In the genomic region with DNA sequence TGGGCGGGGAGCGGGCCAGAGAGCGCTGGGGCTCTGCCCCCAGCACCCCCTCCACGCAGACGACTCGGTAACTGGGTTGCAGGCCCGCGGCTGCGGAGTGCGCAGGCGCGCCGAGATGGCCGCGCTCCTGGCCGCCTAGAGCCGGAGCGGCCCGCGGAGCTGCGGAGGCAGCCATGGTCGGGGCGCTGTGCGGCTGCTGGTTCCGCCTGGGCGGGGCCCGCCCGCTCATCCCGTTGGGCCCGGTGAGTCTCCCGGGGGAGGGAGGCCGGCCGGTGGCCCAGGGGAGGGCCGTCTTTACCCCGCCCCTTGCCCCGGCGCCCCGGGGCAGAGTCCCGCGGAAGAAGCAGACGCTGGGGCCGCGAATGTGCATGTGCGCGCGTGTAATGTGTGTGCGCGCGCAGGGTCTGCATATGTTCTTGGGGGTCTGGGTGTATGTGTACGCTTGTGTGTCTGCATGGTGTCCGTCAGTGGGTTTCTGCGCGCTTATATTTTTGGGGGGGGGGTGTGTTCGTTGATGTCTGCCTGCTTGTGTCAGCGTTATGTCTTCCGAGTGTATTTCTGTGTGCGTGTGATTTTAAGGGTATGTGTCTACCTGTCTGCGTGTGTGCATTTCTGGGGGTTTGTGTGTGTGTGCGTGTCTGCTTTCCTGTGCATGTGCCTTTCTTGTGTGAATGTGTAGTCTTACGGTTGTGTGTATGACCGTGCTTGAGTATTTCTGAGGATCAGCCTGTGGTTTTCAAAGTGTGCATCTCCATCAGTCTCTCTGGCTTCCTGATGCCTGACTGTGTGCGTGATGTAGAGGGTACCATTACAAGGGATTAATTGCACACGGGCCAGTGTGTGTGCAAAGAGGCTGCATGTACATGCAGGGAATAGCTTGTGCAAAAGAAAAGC, we compare ENCODE assay signal across 8 cellular contexts. TPM values are rescaled to one million over a fixed set of nuclear protein-coding genes. Genes with fewer than 3 reads are reported as not detected.
A peak's percentile ranks its signal among the peaks of the same experiment; 100 is the strongest.
DNase-seq lines count a peak whose midpoint lies in the region; ATAC-seq and TF ChIP-seq lines count a peak whose summit lies in the region.

A gene (plus strand): TSS at position 102 of the 894 bp plus-strand sequence. CDS start 72 bp downstream, at position 174.

- H3K4me3 Mint-ChIP-seq in endothelial cell (ENCODE audit: unreplicated experiment): peak within 1 kb of the TSS; percentile 87

- peak; percentile 62 for ATAC-seq in HG02970 (IDR thresholded peaks at IDR 0.05; ENCODE audit: low FRiP score, unreplicated experiment)

- H3K27me3 Mint-ChIP-seq in endothelial cell (ENCODE audit: unreplicated experiment): peaks cover 5% of the 10 kb centered on the region

- H3K9me3 Mint-ChIP-seq in endothelial cell (ENCODE audit: unreplicated experiment): no peaks in the 10 kb centered on the region

- H3K4me1 Mint-ChIP-seq in endothelial cell (ENCODE audit: unreplicated experiment): peaks cover 22% of the 10 kb centered on the region

- peak within 1 kb of the TSS; percentile 24 for H3K27ac Mint-ChIP-seq in endothelial cell (ENCODE audit: unreplicated experiment)

- DNase-seq in NCI-H1436 (lab: John Stamatoyannopoulos, UW) (peak; percentile 23), NCI-H1436 treated with DMSO at 0.1 percent for 48 hours (lab: John Stamatoyannopoulos, UW) (no peak), NCI-H774 (lab: John Stamatoyannopoulos, UW) (peak; percentile 33), endothelial cell (ENCODE audit: low spot score) (peak; percentile 64), mesenteric fat pad (ENCODE audit: low spot score) (no peak)
- DNase-seq in activated CD8-positive, alpha-beta memory T cell treated with anti-CD3 and anti-CD28 coated beads, Interleukin-2, amount 50 U/mL, for 4 hours: peak; percentile 67
- peak; percentile 55 to 57 for DNase-seq in stimulated activated CD8-positive, alpha-beta memory T cell treated with anti-CD3 and anti-CD28 coated beads, Interleukin-2, amount 100 ng/mL, for 48 hours (ENCODE audit: low read depth in 2 of 2)

- H3K36me3 Mint-ChIP-seq in endothelial cell (ENCODE audit: low read depth, unreplicated experiment): no peaks in the 10 kb centered on the region

- TF ChIP-seq CTCF in endothelial cell (IDR thresholded peaks at IDR 0.05; ENCODE audit: unreplicated experiment): no peak

RNA-seq across cellular contexts. Expression of the gene that starts here (rescaled TPM):
- total RNA-seq in endothelial cell (ENCODE audit: unreplicated experiment) (5.4 TPM), mesenteric fat pad (17.7 TPM)

Comparison
In these comparisons a context has a peak if more than half of its experiments do, and no peak if none do; other contexts are left out.
1. DNase-seq: peak in NCI-H1436 (single experiment), NCI-H774 (single experiment), activated CD8-positive, alpha-beta memory T cell treated with anti-CD3 and anti-CD28 coated beads, Interleukin-2, amount 50 U/mL, for 4 hours (single experiment), endothelial cell (single experiment) and stimulated activated CD8-positive, alpha-beta memory T cell treated with anti-CD3 and anti-CD28 coated beads, Interleukin-2, amount 100 ng/mL, for 48 hours (2 of 2); none in NCI-H1436 treated with DMSO at 0.1 percent for 48 hours (single experiment) and mesenteric fat pad (single experiment).